In genomic region chr1:165598676-165599059, GRCh38 we compare ENCODE assay signal across 9 cellular contexts. TPM values are rescaled to one million over a fixed set of nuclear protein-coding genes. Genes with fewer than 3 reads are reported as not detected.
DNase-seq lines count a peak whose midpoint lies in the region; ATAC-seq and TF ChIP-seq lines count a peak whose summit lies in the region.
"Had no signal": no experiment of that assay in that cellular context is flagged by ENCODE, and none has a peak within 500 bp of the region (broad histone marks: within the 10 kb centered on the region; RNA-seq: fewer than 3 reads in every experiment).

No MANE protein-coding gene starts in this region.

- H3K36me3 ChIP-seq in KMS-11 (ENCODE audit: insufficient read depth): no peaks in the 10 kb centered on the region
- H3K36me3 ChIP-seq in mucosa of rectum (ENCODE audit: control insufficient read depth in 2 of 2, insufficient read depth in 2 of 2, low read length in 2 of 2): no peaks in the 10 kb centered on the region

- H3K9me3 ChIP-seq in mucosa of rectum (ENCODE audit: control insufficient read depth in 2 of 2, low read length in 2 of 2): no peaks in the 10 kb centered on the region

- H3K9ac ChIP-seq in KMS-11 (peak overlapping the region; percentile 94), mucosa of rectum (ENCODE audit: low read depth in 1 of 2, low read length in 2 of 2) (peak overlapping the region; percentile 82 to 86)

- peak overlapping the region; percentile 91 to 97 for H3K4me3 Mint-ChIP-seq in CD14-positive monocyte

- no peaks in the 10 kb centered on the region for H3K79me2 ChIP-seq in KMS-11 (ENCODE audit: insufficient read depth, low read depth)

- H3K27ac Mint-ChIP-seq in CD14-positive monocyte: peak overlapping the region; percentile 35 to 93 (median 87)

- H3K4me1 Mint-ChIP-seq in CD14-positive monocyte: peaks cover 34% of the 10 kb centered on the region

- peaks cover 0 to 4% (median 0%) of the 10 kb centered on the region in 7 donors for H3K9me3 Mint-ChIP-seq in CD14-positive monocyte

- H3K27me3 ChIP-seq in KMS-11 (ENCODE audit: insufficient read depth, low read depth) (no peaks in the 10 kb centered on the region), mucosa of rectum (ENCODE audit: control insufficient read depth in 2 of 2, insufficient read depth in 2 of 2, low read length in 2 of 2) (peaks cover 4 to 8% of the 10 kb centered on the region in 2 donors)

- H3K36me3 Mint-ChIP-seq in CD14-positive monocyte: no peaks in the 10 kb centered on the region

- TF ChIP-seq CTCF in CD14-positive monocyte (IDR thresholded peaks at IDR 0.05) (no peak), KMS-11 (conservative IDR thresholded peaks at IDR 0.05; ENCODE audit: low read depth, low read length) (no peak), cardiac fibroblast (IDR thresholded peaks at IDR 0.05; ENCODE audit: low read depth, low read length) (no peak)

- H2AFZ ChIP-seq in KMS-11 (ENCODE audit: low read depth): peak overlapping the region; percentile 91

- peak overlapping the region; percentile 98 for H3K4me3 ChIP-seq in KMS-11 (IDR thresholded peaks at IDR 0.05; ENCODE audit: insufficient read depth, low read depth, low read length)
- H3K4me3 ChIP-seq in cardiac fibroblast (replicated peaks in 1 of 2; ENCODE audit: low read depth in 2 of 2, low read length in 2 of 2): peak overlapping the region; percentile 58 to 69
- peak overlapping the region; percentile 80 to 93 for H3K4me3 ChIP-seq in mucosa of rectum (ENCODE audit: low read length in 2 of 2)

- H3K27ac ChIP-seq in KMS-11 (peak overlapping the region; percentile 74), mucosa of rectum (ENCODE audit: low read depth in 2 of 2, low read length in 2 of 2) (peak overlapping the region; percentile 61 to 80)

- H3K4me1 ChIP-seq in KMS-11 (ENCODE audit: low read depth, poor library complexity, severe bottlenecking) (peaks cover 47% of the 10 kb centered on the region), mucosa of rectum (ENCODE audit: control insufficient read depth in 2 of 2, insufficient read depth in 2 of 2, low read length in 2 of 2) (peaks cover 12 to 15% of the 10 kb centered on the region in 2 donors)

- no peak for DNase-seq in CD14-positive monocyte (ENCODE audit: low spot score)
- DNase-seq in cardiac fibroblast (ENCODE audit: low read depth in 2 of 2): no peak
- no peak for DNase-seq in occipital lobe (lab: John Stamatoyannopoulos, UW)
- DNase-seq in DMS 273 treated with DMSO at 0.1 percent for 48 hours (lab: John Stamatoyannopoulos, UW): no peak

- no peaks in the 10 kb centered on the region for H4K20me1 ChIP-seq in KMS-11 (ENCODE audit: insufficient read depth)

- ATAC-seq in HG02840 (IDR thresholded peaks at IDR 0.05; ENCODE audit: low FRiP score, unreplicated experiment) (no peak), GM18861 (IDR thresholded peaks at IDR 0.05; ENCODE audit: unreplicated experiment) (no peak)

- peaks cover 38 to 54% (median 40%) of the 10 kb centered on the region in 3 donors for H3K27me3 Mint-ChIP-seq in CD14-positive monocyte (ENCODE audit: low read depth in 3 of 3)

- H3K4me2 ChIP-seq in KMS-11: peak overlapping the region; percentile 74

- intact Hi-C loops in CD14-positive monocyte (cut with micrococcal nuclease): loop anchor here in 1 of 2 donors (5.0 kb wide), 2 partner anchors 34 to 99 kb away; partner anchors contain the start of genes ALDH9A1 and MGST3

RNA-seq across cellular contexts. Expression of gene MGST3, which starts 32.4 kb away (rescaled TPM):
- 100 to 1,000 TPM; 189 to 228 TPM for polyA plus RNA-seq in CD14-positive monocyte
- total RNA-seq in occipital lobe: 200 TPM

RNA-seq across cellular contexts. Expression of gene LRRC52, which starts 54.9 kb away (rescaled TPM):
- not detected for polyA plus RNA-seq in CD14-positive monocyte
- not detected for total RNA-seq in occipital lobe
- total RNA-seq: HT1080 had no signal
